ENCODE assay signal across 8 cellular contexts in genomic region chr5:143404416-143405062, GRCh38. TPM values are rescaled to one million over a fixed set of nuclear protein-coding genes. Genes with fewer than 3 reads are reported as not detected.
A peak's percentile ranks its signal among the peaks of the same experiment; 100 is the strongest.
DNase-seq lines count a peak whose midpoint lies in the region; ATAC-seq, FAIRE-seq and TF ChIP-seq lines count a peak whose summit lies in the region.

No MANE protein-coding gene starts in this region.

- peaks cover 0 to 16% (median 10%) of the 10 kb centered on the region in 3 donors for H3K4me1 ChIP-seq in pancreas
- peaks cover 0 to 25% (median 6%) of the 10 kb centered on the region in 4 donors for H3K4me1 ChIP-seq in tibial artery

- intact Hi-C loops in Right ventricle myocardium superior (cut with DNase I) (loop anchor here (5.0 to 10.0 kb wide), 3 partner anchors 400 to 477 kb away; no protein-coding TSS in a partner anchor), pancreas (cut with DNase I) (loop anchor here in 1 of 3 donors (5.0 kb wide), 1 partner anchor 297 kb away; no protein-coding TSS in a partner anchor), tibial artery (cut with DNase I; ENCODE audit: low total_unique reads) (loop anchor here (5.0 to 10.0 kb wide), 3 partner anchors 400 to 482 kb away; no protein-coding TSS in a partner anchor)

- 1% methylated on average over 39 to 41 of the region's 41 CpGs for WGBS in pancreas, 2 donors

- H3K27ac ChIP-seq in pancreas, result peak overlapping the region; percentile 92 to 100 (median 98)
- H3K27ac ChIP-seq in tibial artery, result peak overlapping the region; percentile 98

- H3K4me3 ChIP-seq in pancreas (peak overlapping the region; percentile 61 to 91 (median 76)), tibial artery (peak overlapping the region; percentile 78 to 94)

- FAIRE-seq in pancreas (lab: Jason Lieb, UNC), result no peak

- no peaks in the 10 kb centered on the region for H3K36me3 ChIP-seq in pancreas
- H3K36me3 ChIP-seq in tibial artery, result no peaks in the 10 kb centered on the region

- peaks cover 25 to 29% (median 28%) of the 10 kb centered on the region in 3 donors for H3K4me1 Mint-ChIP-seq in IgD-negative memory B cell
- peaks cover 37% of the 10 kb centered on the region for H3K4me1 Mint-ChIP-seq in activated naive CD8-positive, alpha-beta T cell (ENCODE audit: low read depth)

- peak overlapping the region; percentile 98 to 100 (median 99) for H3K27ac Mint-ChIP-seq in IgD-negative memory B cell
- peak overlapping the region; percentile 99 for H3K27ac Mint-ChIP-seq in activated naive CD8-positive, alpha-beta T cell

- no peaks in the 10 kb centered on the region for H3K27me3 Mint-ChIP-seq in IgD-negative memory B cell
- no peaks in the 10 kb centered on the region for H3K27me3 Mint-ChIP-seq in activated naive CD8-positive, alpha-beta T cell

- H3K9me3 ChIP-seq in pancreas (no peaks in the 10 kb centered on the region), tibial artery (no peaks in the 10 kb centered on the region)

- TF ChIP-seq CTCF in pancreas (IDR thresholded peaks at IDR 0.05), result no peak
- no peak for TF ChIP-seq CTCF in tibial artery (IDR thresholded peaks at IDR 0.05)

- peak; percentile 77 for DNase-seq in DMS 273 treated with DMSO at 0.1 percent for 48 hours (lab: John Stamatoyannopoulos, UW)
- DNase-seq in SKM-1 (lab: John Stamatoyannopoulos, UW; ENCODE audit: unreplicated experiment), result peak; percentile 78
- peak; percentile 89 for DNase-seq in Right ventricle myocardium superior
- peak; percentile 73 to 83 (median 78) for DNase-seq in pancreas
- peak; percentile 81 to 88 for DNase-seq in tibial artery

- ATAC-seq in GM21529 (IDR thresholded peaks at IDR 0.05; ENCODE audit: unreplicated experiment) (peak; percentile 20), Right ventricle myocardium superior (ENCODE audit: poor library complexity) (peak; percentile 63), pancreas (peak; percentile 51 to 70 (median 62))

- no peaks in the 10 kb centered on the region for H3K27me3 ChIP-seq in pancreas
- H3K27me3 ChIP-seq in tibial artery, result no peaks in the 10 kb centered on the region

- H3K9me3 Mint-ChIP-seq in IgD-negative memory B cell, result no peaks in the 10 kb centered on the region
- H3K9me3 Mint-ChIP-seq in activated naive CD8-positive, alpha-beta T cell (ENCODE audit: low read depth), result no peaks in the 10 kb centered on the region

- peak overlapping the region; percentile 95 to 99 (median 99) for H3K4me3 Mint-ChIP-seq in IgD-negative memory B cell
- peak overlapping the region; percentile 92 for H3K4me3 Mint-ChIP-seq in activated naive CD8-positive, alpha-beta T cell

- H3K36me3 Mint-ChIP-seq in IgD-negative memory B cell, result peaks cover 7% of the 10 kb centered on the region
- H3K36me3 Mint-ChIP-seq in activated naive CD8-positive, alpha-beta T cell, result peaks cover 19% of the 10 kb centered on the region

RNA-seq across cellular contexts. Expression of gene NR3C1, which starts 1.1 kb away (rescaled TPM):
- polyA plus RNA-seq in IgD-negative memory B cell, result 78.4 TPM
- 48.9 TPM for total RNA-seq in Right ventricle myocardium superior
- total RNA-seq in pancreas, result 10 to 100 TPM; 20.4 to 42.2 (median 28.0) TPM
- polyA plus RNA-seq in pancreas, result 1 to 10 TPM; 6.5 to 9.5 TPM

Comparison
In these comparisons a context has a peak if more than half of its experiments do, and no peak if none do; other contexts are left out.
1. Peak in every context shown above with its lines: DNase-seq, ATAC-seq, H3K4me3 ChIP-seq and H3K27ac ChIP-seq.